In the genomic region with DNA sequence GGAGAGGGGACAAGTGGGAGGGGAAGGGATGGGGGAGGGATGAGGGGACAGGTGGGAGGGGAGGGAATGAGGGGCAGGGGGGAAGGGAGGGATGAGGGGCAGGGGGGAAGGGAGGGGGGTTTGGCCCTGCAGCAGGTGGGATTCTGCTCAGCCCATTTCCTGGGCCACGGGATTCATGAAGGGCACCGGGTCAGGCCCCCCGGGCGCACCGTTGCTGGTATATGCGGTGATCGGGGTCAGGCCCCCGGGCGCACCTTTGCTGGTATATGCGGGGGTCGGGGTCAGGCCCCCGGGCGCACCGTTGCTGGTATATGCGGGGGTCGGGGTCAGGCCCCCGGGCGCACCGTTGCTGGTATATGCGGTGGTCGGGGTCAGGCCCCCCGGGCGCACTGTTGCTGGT, we compare ENCODE assay signal across 7 cellular contexts. TPM values are rescaled to one million over a fixed set of nuclear protein-coding genes. Genes with fewer than 3 reads are reported as not detected.
"Had no signal": no experiment of that assay in that cellular context is flagged by ENCODE, and none has a peak within 500 bp of the region (broad histone marks: within the 10 kb centered on the region; RNA-seq: fewer than 3 reads in every experiment).

No MANE protein-coding gene starts in this region.

RNA-seq across cellular contexts. Expression of a gene that starts 15.0 kb away (rescaled TPM):
- total RNA-seq: endothelial cell of umbilical vein; foreskin keratinocyte; lung microvascular endothelial cell; naive thymus-derived CD8-positive, alpha-beta T cell had no signal
- polyA plus RNA-seq: endothelial cell of umbilical vein, keratinocyte had no signal

RNA-seq across cellular contexts. Expression of a gene that starts 57.5 kb away (rescaled TPM):
- total RNA-seq: frontal cortex, left ventricle myocardium inferior had no signal
